ENCODE assay signal across 1 cellular context in genomic region chr4:17613761-17614415, GRCh38.
TF ChIP-seq lines count a peak whose summit lies in the region.

No MANE protein-coding gene starts in this region.

TF ChIP-seq in HEK293, 187 proteins besides CTCF, POLR2A, EP300 and RAD21 (continued from another document):
- TF ChIP-seq TSHZ1 (tag by site-specific recombination; IDR thresholded peaks at IDR 0.05; ENCODE audit: borderline replicate concordance) (no peak), ZNF155 (tag by site-specific recombination; IDR thresholded peaks at IDR 0.05) (no peak), ZNF302 (tag by site-specific recombination; IDR thresholded peaks at IDR 0.05; ENCODE audit: low read depth) (no peak), ZNF335 (tag by site-specific recombination; conservative IDR thresholded peaks at IDR 0.05) (peak; percentile 62), ZNF174 (tag by site-specific recombination; IDR thresholded peaks at IDR 0.05) (no peak), ZFP41 (tag by site-specific recombination; IDR thresholded peaks at IDR 0.05; ENCODE audit: borderline replicate concordance) (no peak), GFI1B (tag by site-specific recombination; IDR thresholded peaks at IDR 0.05) (no peak), ZBTB26 (tag by site-specific recombination; optimal IDR thresholded peaks at IDR 0.05) (no peak), ZNF629 (tag by site-specific recombination; IDR thresholded peaks at IDR 0.05) (no peak), BCL6B (tag by site-specific recombination; IDR thresholded peaks at IDR 0.05) (no peak), REST (tag by site-specific recombination; IDR thresholded peaks at IDR 0.05) (no peak), KLF7 (tag by site-specific recombination; IDR thresholded peaks at IDR 0.05; ENCODE audit: borderline replicate concordance) (no peak), PRDM1 (tag by site-specific recombination; IDR thresholded peaks at IDR 0.05) (peak; percentile 26; the same call in 1 of the 2 replicates)
